In genomic region chr18:46084431-46084830, GRCh38 we compare ENCODE assay signal across 22 cellular contexts. TPM values are rescaled to one million over a fixed set of nuclear protein-coding genes. Genes with fewer than 3 reads are reported as not detected.
A peak's percentile ranks its signal among the peaks of the same experiment; 100 is the strongest.
DNase-seq lines count a peak whose midpoint lies in the region; ATAC-seq, FAIRE-seq and TF ChIP-seq lines count a peak whose summit lies in the region.
"Had no signal": no experiment of that assay in that cellular context is flagged by ENCODE, and none has a peak within 500 bp of the region (broad histone marks: within the 10 kb centered on the region; RNA-seq: fewer than 3 reads in every experiment).

No MANE protein-coding gene starts in this region.

- H3K36me3 Mint-ChIP-seq in activated T-cell treated with anti-CD3 and anti-CD28 coated beads, Interleukin-2, amount 50 U/mL, for 72 hours (ENCODE audit: insufficient read depth in 2 of 2), result peaks cover 13 to 48% of the 10 kb centered on the region in 2 donors
- H3K36me3 Mint-ChIP-seq in activated T-cell treated with anti-CD3 and anti-CD28 coated beads, Interleukin-2, amount 50 U/mL, for 4 hours (ENCODE audit: insufficient read depth), result peaks cover 53% of the 10 kb centered on the region
- H3K36me3 Mint-ChIP-seq in memory B cell, result peaks cover 33% of the 10 kb centered on the region

- H3K9me3 Mint-ChIP-seq in activated T-cell treated with anti-CD3 and anti-CD28 coated beads, Interleukin-2, amount 50 U/mL, for 72 hours, result no peaks in the 10 kb centered on the region
- no peaks in the 10 kb centered on the region for H3K9me3 Mint-ChIP-seq in activated T-cell treated with anti-CD3 and anti-CD28 coated beads, Interleukin-2, amount 50 U/mL, for 4 hours
- no peaks in the 10 kb centered on the region for H3K9me3 Mint-ChIP-seq in memory B cell

- no peak for TF ChIP-seq POLR2A in GM12892 (IDR thresholded peaks at IDR 0.05; ENCODE audit: low read depth, low read length)

- ATAC-seq in activated T-cell treated with anti-CD3 and anti-CD28 coated beads, Interleukin-2, amount 50 U/mL, for 72 hours (replicated peaks in 1 of 2), result no peak
- ATAC-seq in activated T-cell treated with anti-CD3 and anti-CD28 coated beads, Interleukin-2, amount 50 U/mL, for 4 hours, result no peak
- ATAC-seq in memory B cell (ENCODE audit: low read depth) (no peak), GM21737 (IDR thresholded peaks at IDR 0.05; ENCODE audit: unreplicated experiment) (no peak)
- ATAC-seq: HepG2 had no signal

- H3K4me1 Mint-ChIP-seq in activated T-cell treated with anti-CD3 and anti-CD28 coated beads, Interleukin-2, amount 50 U/mL, for 72 hours (ENCODE audit: low read depth), result peaks cover 14% of the 10 kb centered on the region
- H3K4me1 Mint-ChIP-seq in activated T-cell treated with anti-CD3 and anti-CD28 coated beads, Interleukin-2, amount 50 U/mL, for 4 hours (ENCODE audit: low read depth), result peaks cover 2% of the 10 kb centered on the region
- peaks cover 3% of the 10 kb centered on the region for H3K4me1 Mint-ChIP-seq in memory B cell

- DNase-seq in activated T-cell treated with anti-CD3 and anti-CD28 coated beads, Interleukin-2, amount 50 U/mL, for 72 hours, result no peak
- DNase-seq in activated T-cell treated with anti-CD3 and anti-CD28 coated beads, Interleukin-2, amount 50 U/mL, for 4 hours, result no peak
- DNase-seq in GM12892 (ENCODE audit: insufficient read length) (no peak), memory B cell (ENCODE audit: low spot score in 2 of 2) (no peak), LoVo (ENCODE audit: low spot score) (no peak), NCI-H1048 (lab: John Stamatoyannopoulos, UW) (no peak)
- DNase-seq: AML-193; Calu3; CD8-positive, alpha-beta memory T cell; DMS153; DND-41; GM23248; H7; MG63; NCI-H2029; NCI-H2227 treated with DMSO at 0.1 percent for 48 hours; NCI-H526 treated with DMSO at 0.1 percent for 48 hours; SHP77 treated with DMSO at 0.1 percent for 48 hours had no signal

- peak overlapping the region; percentile 50 for H3K27ac Mint-ChIP-seq in activated T-cell treated with anti-CD3 and anti-CD28 coated beads, Interleukin-2, amount 50 U/mL, for 72 hours
- peak overlapping the region; percentile 68 for H3K27ac Mint-ChIP-seq in memory B cell

- peak; percentile 5 for FAIRE-seq in GM12892 (lab: Jason Lieb, UNC)
- FAIRE-seq: GM18507, HepG2 had no signal

- H3K27me3 Mint-ChIP-seq in activated T-cell treated with anti-CD3 and anti-CD28 coated beads, Interleukin-2, amount 50 U/mL, for 72 hours (ENCODE audit: low read depth), result no peaks in the 10 kb centered on the region
- H3K27me3 Mint-ChIP-seq in activated T-cell treated with anti-CD3 and anti-CD28 coated beads, Interleukin-2, amount 50 U/mL, for 4 hours (ENCODE audit: low read depth), result no peaks in the 10 kb centered on the region
- H3K27me3 Mint-ChIP-seq in memory B cell, result no peaks in the 10 kb centered on the region
- H3K27me3 Mint-ChIP-seq: CD8-positive, alpha-beta memory T cell had no signal

- no peak overlapping the region for H3K4me3 Mint-ChIP-seq in activated T-cell treated with anti-CD3 and anti-CD28 coated beads, Interleukin-2, amount 50 U/mL, for 72 hours
- H3K4me3 Mint-ChIP-seq in activated T-cell treated with anti-CD3 and anti-CD28 coated beads, Interleukin-2, amount 50 U/mL, for 4 hours, result no peak overlapping the region
- H3K4me3 Mint-ChIP-seq in memory B cell, result no peak overlapping the region
- H3K4me3 Mint-ChIP-seq: CD8-positive, alpha-beta memory T cell had no signal

RNA-seq across cellular contexts. Expression of gene PSTPIP2, which starts 12.4 kb away (rescaled TPM):
- total RNA-seq in activated T-cell treated with anti-CD3 and anti-CD28 coated beads, Interleukin-2, amount 50 U/mL, for 72 hours, result 10 to 100 TPM; 26.6 to 30.1 TPM
- 10 to 100 TPM; 15.8 to 16.6 (median 16.4) TPM for total RNA-seq in activated T-cell treated with anti-CD3 and anti-CD28 coated beads, Interleukin-2, amount 50 U/mL, for 4 hours
- polyA plus RNA-seq in GM12892 (2012; ENCODE audit: missing spikeins), result 27.2 TPM
- total RNA-seq: OCI-LY7 had no signal

RNA-seq across cellular contexts. Expression of gene ATP5F1A, which starts 13.7 kb away (rescaled TPM):
- total RNA-seq in activated T-cell treated with anti-CD3 and anti-CD28 coated beads, Interleukin-2, amount 50 U/mL, for 72 hours, result 100 to 1,000 TPM; 378 to 401 TPM
- 100 to 1,000 TPM; 459 to 501 (median 492) TPM for total RNA-seq in activated T-cell treated with anti-CD3 and anti-CD28 coated beads, Interleukin-2, amount 50 U/mL, for 4 hours
- 415 TPM for polyA plus RNA-seq in GM12892 (2012; ENCODE audit: missing spikeins)

RNA-seq across cellular contexts. Expression of gene HAUS1, which starts 19.8 kb away (rescaled TPM):
- 10 to 100 TPM; 42.0 to 43.4 TPM for total RNA-seq in activated T-cell treated with anti-CD3 and anti-CD28 coated beads, Interleukin-2, amount 50 U/mL, for 72 hours
- 10 to 100 TPM; 34.7 to 42.4 (median 37.0) TPM for total RNA-seq in activated T-cell treated with anti-CD3 and anti-CD28 coated beads, Interleukin-2, amount 50 U/mL, for 4 hours
- 74.3 TPM for polyA plus RNA-seq in GM12892 (2012; ENCODE audit: missing spikeins)
